Comparison of ENCODE assay signal across 8 cellular contexts in genomic region chr17:64320613-64321553, GRCh38. TPM values are rescaled to one million over a fixed set of nuclear protein-coding genes. Genes with fewer than 3 reads are reported as not detected.
A peak's percentile ranks its signal among the peaks of the same experiment; 100 is the strongest.
DNase-seq lines count a peak whose midpoint lies in the region; ATAC-seq and TF ChIP-seq lines count a peak whose summit lies in the region.

No MANE protein-coding gene starts in this region.

- H3K9me3 ChIP-seq in left lung: no peaks in the 10 kb centered on the region

- H3K27ac ChIP-seq in left lung: peak overlapping the region in 1 of 2 donors; percentile 29

- TF ChIP-seq CTCF in activated B cell treated with CpG ODN at 0.5 μM for 24 hours (IDR thresholded peaks at IDR 0.05): no peak
- TF ChIP-seq CTCF in left lung (IDR thresholded peaks at IDR 0.05): peak; percentile 72 to 77

- H3K27me3 ChIP-seq in left lung: no peaks in the 10 kb centered on the region

- no peak for ATAC-seq in activated B cell treated with CpG ODN at 0.5 μM for 24 hours (ENCODE audit: low read depth)
- peak; percentile 88 for ATAC-seq in left lung
- ATAC-seq in HG03039 (IDR thresholded peaks at IDR 0.05; ENCODE audit: unreplicated experiment): no peak

- H3K36me3 ChIP-seq in left lung: peaks cover 0 to 33% of the 10 kb centered on the region in 2 donors

- CTCF ChIA-PET in activated B cell treated with CpG ODN at 0.5 μM for 24 hours (lab: Charles Lee): interaction anchor here (0.7 to 13.9 kb wide), 13 partner anchors 8 to 170 kb away, joined by 3 to 170 read pairs (median 4); no protein-coding TSS in a partner anchor

- H3K4me1 Mint-ChIP-seq in activated B cell treated with CpG ODN at 0.5 μM for 24 hours: peaks cover 43% of the 10 kb centered on the region

- H3K27ac Mint-ChIP-seq in activated B cell treated with CpG ODN at 0.5 μM for 24 hours: no peak overlapping the region

- H3K4me3 ChIP-seq in left lung: no peak overlapping the region

- H3K27me3 Mint-ChIP-seq in activated B cell treated with CpG ODN at 0.5 μM for 24 hours: peaks cover 2% of the 10 kb centered on the region

- peaks cover 10% of the 10 kb centered on the region for H3K36me3 Mint-ChIP-seq in activated B cell treated with CpG ODN at 0.5 μM for 24 hours (ENCODE audit: low read depth)

- intact Hi-C loops in activated B cell treated with CpG ODN at 0.5 μM for 24 hours (cut with micrococcal nuclease) (loop anchor here (1.0 to 5.0 kb wide), 5 partner anchors 14 to 326 kb away; no protein-coding TSS in a partner anchor), left lung (cut with DNase I) (loop anchor here in 1 of 2 donors (5.0 to 10.0 kb wide), 2 partner anchors 96 to 174 kb away; partner anchors contain the start of gene POLG2)

- no peaks in the 10 kb centered on the region for H3K9me3 Mint-ChIP-seq in activated B cell treated with CpG ODN at 0.5 μM for 24 hours

- peak overlapping the region; percentile 55 for H3K4me3 Mint-ChIP-seq in activated B cell treated with CpG ODN at 0.5 μM for 24 hours

- H3K4me1 ChIP-seq in left lung: peaks cover 2 to 86% of the 10 kb centered on the region in 2 donors

- DNase-seq in AG08395 (ENCODE audit: low spot score): peak; percentile 89
- peak; percentile 15 for DNase-seq in GOT3 (lab: John Stamatoyannopoulos, UW)
- DNase-seq in NCI-H345 (lab: John Stamatoyannopoulos, UW): peak; percentile 77
- DNase-seq in activated B cell treated with CpG ODN at 0.5 μM for 24 hours: peak; percentile 21
- DNase-seq in cerebellar cortex (ENCODE audit: low spot score): peak; percentile 88
- peak in 1 of 2 donors; percentile 64 for DNase-seq in left lung
- peak; percentile 20 to 36 for DNase-seq in stimulated activated CD4-positive, alpha-beta T cell treated with anti-CD3 and anti-CD28 coated beads, Interleukin-4, amount 100 ng/mL, for 4 hours

- POLR2A ChIA-PET in activated B cell treated with CpG ODN at 0.5 μM for 24 hours (lab: Charles Lee): interaction anchor here (0.5 to 1.1 kb wide), 4 partner anchors 83 to 168 kb away, joined by 3 to 4 read pairs (median 4); no protein-coding TSS in a partner anchor

RNA-seq across cellular contexts. Expression of gene TEX2, which starts 57.8 kb away (rescaled TPM):
- total RNA-seq in activated B cell treated with CpG ODN at 0.5 μM for 24 hours (8.1 TPM in 2 replicates), left lung (10 to 100 TPM; 33.3 to 38.2 TPM)
